Comparison of ENCODE assay signal across 23 cellular contexts in genomic region chr1:89112871-89113613, GRCh38. TPM values are rescaled to one million over a fixed set of nuclear protein-coding genes. Genes with fewer than 3 reads are reported as not detected.
DNase-seq lines count a peak whose midpoint lies in the region; ATAC-seq, FAIRE-seq and TF ChIP-seq lines count a peak whose summit lies in the region.
"Had no signal": no experiment of that assay in that cellular context is flagged by ENCODE, and none has a peak within 500 bp of the region (broad histone marks: within the 10 kb centered on the region; RNA-seq: fewer than 3 reads in every experiment).

No MANE protein-coding gene starts in this region.

- intact Hi-C loops in natural killer cell (cut with micrococcal nuclease), result no loop called here

- H3K36me3 Mint-ChIP-seq in natural killer cell (peaks cover 58% of the 10 kb centered on the region), mesothelial cell of epicardium (no peaks in the 10 kb centered on the region), WTC11 (no peaks in the 10 kb centered on the region)
- peaks cover 58% of the 10 kb centered on the region for H3K36me3 Mint-ChIP-seq in natural killer cell treated with Interleukin-12 subunit alpha and Interleukin-12 subunit beta and Interleukin-15 and Interleukin-18, amount 100 ng/mL, for 72 hours
- peaks cover 71% of the 10 kb centered on the region for H3K36me3 Mint-ChIP-seq in activated naive CD8-positive, alpha-beta T cell treated with anti-CD3 and anti-CD28 coated beads for 36 hours

- no peak for TF ChIP-seq CTCF in natural killer cell (IDR thresholded peaks at IDR 0.05)
- TF ChIP-seq CTCF in mesothelial cell of epicardium (IDR thresholded peaks at IDR 0.05; ENCODE audit: unreplicated experiment), result no peak
- TF ChIP-seq CTCF in WTC11 (IDR thresholded peaks at IDR 0.05), result no peak

- CTCF ChIA-PET in WTC11 (lab: Charles Lee), result no interaction called here

- POLR2A ChIA-PET in WTC11 (lab: Charles Lee), result no interaction called here

- H3K27me3 Mint-ChIP-seq in natural killer cell (ENCODE audit: low read depth in 2 of 2), result no peaks in the 10 kb centered on the region
- H3K27me3 Mint-ChIP-seq in natural killer cell treated with Interleukin-12 subunit alpha and Interleukin-12 subunit beta and Interleukin-15 and Interleukin-18, amount 100 ng/mL, for 72 hours, result no peaks in the 10 kb centered on the region
- no peaks in the 10 kb centered on the region for H3K27me3 Mint-ChIP-seq in activated naive CD8-positive, alpha-beta T cell treated with anti-CD3 and anti-CD28 coated beads for 36 hours
- H3K27me3 Mint-ChIP-seq in mesothelial cell of epicardium (ENCODE audit: low read depth), result peaks cover 6% of the 10 kb centered on the region
- H3K27me3 Mint-ChIP-seq in WTC11 (ENCODE audit: low read depth), result no peaks in the 10 kb centered on the region
- H3K27me3 Mint-ChIP-seq: activated CD8-positive, alpha-beta memory T cell treated with anti-CD3 and anti-CD28 coated beads, Interleukin-2, amount 10 ng/mL, durations not matched to agents 7 days and 5 days; central memory CD8-positive, alpha-beta T cell; dendritic cell treated with granulocyte-macrophage colony-stimulating factor and Interleukin-4, amounts not matched to agents 40 ng/mL and 50 ng/mL, for 4 days; memory B cell had no signal

- no peak for FAIRE-seq in frontal cortex (lab: Jason Lieb, UNC)
- FAIRE-seq: D721Med had no signal

- DNase-seq in natural killer cell (no peak), mesothelial cell of epicardium (ENCODE audit: low spot score in 2 of 2, unreplicated experiment in 2 of 2) (no peak), frontal cortex (ENCODE audit: low spot score in 2 of 2) (no peak), WTC11 (ENCODE audit: low spot score) (no peak)
- DNase-seq in natural killer cell treated with Interleukin-12 subunit alpha and Interleukin-12 subunit beta and Interleukin-15 and Interleukin-18, amount 100 ng/mL, for 72 hours (ENCODE audit: low spot score), result no peak
- no peak for DNase-seq in activated naive CD8-positive, alpha-beta T cell treated with anti-CD3 and anti-CD28 coated beads for 36 hours
- no peak for DNase-seq in stimulated activated CD4-positive, alpha-beta T cell treated with anti-CD3 and anti-CD28 coated beads, Interleukin-12 subunit alpha, Interleukin-12 subunit beta, amount 100 ng/mL, for 4 hours
- DNase-seq: activated CD4-positive, alpha-beta T cell treated with anti-CD3 and anti-CD28 coated beads for 4 hours; activated CD8-positive, alpha-beta memory T cell treated with anti-CD3 and anti-CD28 coated beads, Interleukin-2, amount 10 ng/mL, durations not matched to agents 7 days and 5 days; NCI-H1105; NCI-H2029; NCI-H345; NCI-H748 treated with DMSO at 0.1 percent for 48 hours; occipital lobe; SJCRH30; small intestine; T-helper 1 cell; upper lobe of right lung had no signal

- ATAC-seq in natural killer cell (no peak), WTC11 (no peak), HG02588 (IDR thresholded peaks at IDR 0.05; ENCODE audit: unreplicated experiment) (no peak)
- no peak for ATAC-seq in natural killer cell treated with Interleukin-12 subunit alpha and Interleukin-12 subunit beta and Interleukin-15 and Interleukin-18, amount 100 ng/mL, for 72 hours
- ATAC-seq: activated CD8-positive, alpha-beta memory T cell treated with anti-CD3 and anti-CD28 coated beads, Interleukin-2, amount 10 ng/mL, durations not matched to agents 7 days and 5 days; upper lobe of right lung had no signal

- peak overlapping the region; percentile 73 to 74 for H3K27ac Mint-ChIP-seq in natural killer cell
- peak overlapping the region in 1 of 2 donors; percentile 34 for H3K27ac Mint-ChIP-seq in natural killer cell treated with Interleukin-12 subunit alpha and Interleukin-12 subunit beta and Interleukin-15 and Interleukin-18, amount 100 ng/mL, for 72 hours
- H3K27ac Mint-ChIP-seq in activated naive CD8-positive, alpha-beta T cell treated with anti-CD3 and anti-CD28 coated beads for 36 hours, result peak overlapping the region; percentile 9
- H3K27ac Mint-ChIP-seq in mesothelial cell of epicardium, result peak overlapping the region; percentile 47
- no peak overlapping the region for H3K27ac Mint-ChIP-seq in WTC11
- H3K27ac Mint-ChIP-seq: activated CD8-positive, alpha-beta memory T cell treated with anti-CD3 and anti-CD28 coated beads, Interleukin-2, amount 10 ng/mL, durations not matched to agents 7 days and 5 days; dendritic cell treated with granulocyte-macrophage colony-stimulating factor and Interleukin-4, amounts not matched to agents 40 ng/mL and 50 ng/mL, for 4 days; memory B cell had no signal

- H3K4me1 Mint-ChIP-seq in natural killer cell (peaks cover 17 to 37% of the 10 kb centered on the region in 2 donors), mesothelial cell of epicardium (no peaks in the 10 kb centered on the region), WTC11 (no peaks in the 10 kb centered on the region)
- H3K4me1 Mint-ChIP-seq in natural killer cell treated with Interleukin-12 subunit alpha and Interleukin-12 subunit beta and Interleukin-15 and Interleukin-18, amount 100 ng/mL, for 72 hours (ENCODE audit: low read depth in 2 of 2), result peaks cover 28 to 32% of the 10 kb centered on the region in 2 donors
- H3K4me1 Mint-ChIP-seq in activated naive CD8-positive, alpha-beta T cell treated with anti-CD3 and anti-CD28 coated beads for 36 hours, result peaks cover 31% of the 10 kb centered on the region
- H3K4me1 Mint-ChIP-seq: memory B cell had no signal

- H3K4me3 Mint-ChIP-seq in natural killer cell (no peak overlapping the region), mesothelial cell of epicardium (no peak overlapping the region), WTC11 (no peak overlapping the region)
- no peak overlapping the region for H3K4me3 Mint-ChIP-seq in natural killer cell treated with Interleukin-12 subunit alpha and Interleukin-12 subunit beta and Interleukin-15 and Interleukin-18, amount 100 ng/mL, for 72 hours
- H3K4me3 Mint-ChIP-seq in activated naive CD8-positive, alpha-beta T cell treated with anti-CD3 and anti-CD28 coated beads for 36 hours, result no peak overlapping the region
- H3K4me3 Mint-ChIP-seq: activated CD8-positive, alpha-beta memory T cell treated with anti-CD3 and anti-CD28 coated beads, Interleukin-2, amount 10 ng/mL, durations not matched to agents 7 days and 5 days; central memory CD8-positive, alpha-beta T cell; dendritic cell treated with granulocyte-macrophage colony-stimulating factor and Interleukin-4, amounts not matched to agents 40 ng/mL and 50 ng/mL, for 4 days; memory B cell had no signal

- no peaks in the 10 kb centered on the region for H3K9me3 Mint-ChIP-seq in natural killer cell
- no peaks in the 10 kb centered on the region for H3K9me3 Mint-ChIP-seq in natural killer cell treated with Interleukin-12 subunit alpha and Interleukin-12 subunit beta and Interleukin-15 and Interleukin-18, amount 100 ng/mL, for 72 hours
- H3K9me3 Mint-ChIP-seq in activated naive CD8-positive, alpha-beta T cell treated with anti-CD3 and anti-CD28 coated beads for 36 hours, result peaks cover 1% of the 10 kb centered on the region
- peaks cover 6% of the 10 kb centered on the region for H3K9me3 Mint-ChIP-seq in mesothelial cell of epicardium
- H3K9me3 Mint-ChIP-seq in WTC11, result peaks cover 18% of the 10 kb centered on the region
- H3K9me3 Mint-ChIP-seq: central memory CD8-positive, alpha-beta T cell; dendritic cell treated with granulocyte-macrophage colony-stimulating factor and Interleukin-4, amounts not matched to agents 40 ng/mL and 50 ng/mL, for 4 days had no signal

TF ChIP-seq in WTC11, 78 proteins besides CTCF, POLR2A, EP300 and RAD21:
- no peak for TF ChIP-seq ZSCAN18 (CRISPR knock-in tag; IDR thresholded peaks at IDR 0.05)

RNA-seq across cellular contexts. Expression of gene GBP2, which starts 12.9 kb away (rescaled TPM):
- total RNA-seq in natural killer cell (100 to 1,000 TPM; 117 to 153 (median 144) TPM), mesothelial cell of epicardium (3.8 to 4.4 TPM (median 4.1 TPM) in 3 replicates), frontal cortex (not detected), WTC11 (2021) (0.24 to 0.69 TPM (median 0.46 TPM) in 3 replicates)
- 100 to 1,000 TPM; 154 to 357 TPM for total RNA-seq in natural killer cell treated with Interleukin-12 subunit alpha and Interleukin-12 subunit beta and Interleukin-15 and Interleukin-18, amount 100 ng/mL, for 72 hours
- total RNA-seq in activated naive CD8-positive, alpha-beta T cell treated with anti-CD3 and anti-CD28 coated beads for 36 hours, result 100 to 1,000 TPM; 153 to 157 TPM

RNA-seq across cellular contexts. Expression of gene GBP1, which starts 48.0 kb away (rescaled TPM):
- total RNA-seq in natural killer cell, result 10 to 100 TPM; 32.0 to 41.2 (median 34.8) TPM
- 100 to 1,000 TPM; 154 to 241 TPM for total RNA-seq in natural killer cell treated with Interleukin-12 subunit alpha and Interleukin-12 subunit beta and Interleukin-15 and Interleukin-18, amount 100 ng/mL, for 72 hours
- total RNA-seq in activated naive CD8-positive, alpha-beta T cell treated with anti-CD3 and anti-CD28 coated beads for 36 hours, result 100 to 1,000 TPM; 141 to 146 TPM
- 52.3 to 58.3 TPM (median 55.5 TPM) in 3 replicates for total RNA-seq in mesothelial cell of epicardium
- 1.2 TPM for total RNA-seq in frontal cortex
- total RNA-seq in WTC11 (2021), result 0.20 to 0.44 TPM in 2 of 3 replicates, not detected in the other

Comparison
In these comparisons a context has a peak if more than half of its experiments do, and no peak if none do; other contexts are left out.
1. RNA of gene GBP2, which starts 12.9 kb away (total RNA-seq): 154 to 357 TPM in natural killer cell treated with Interleukin-12 subunit alpha and Interleukin-12 subunit beta and Interleukin-15 and Interleukin-18, amount 100 ng/mL, for 72 hours, 153 to 157 TPM in activated naive CD8-positive, alpha-beta T cell treated with anti-CD3 and anti-CD28 coated beads for 36 hours and 117 to 153 TPM in natural killer cell; 3.8 to 4.4 TPM in mesothelial cell of epicardium, 0.24 to 0.69 TPM in WTC11 and not detected in frontal cortex (single experiment); every median in the first group is over 10 times any median in the second.
2. RNA of gene GBP1, which starts 48.0 kb away (total RNA-seq): 154 to 241 TPM in natural killer cell treated with Interleukin-12 subunit alpha and Interleukin-12 subunit beta and Interleukin-15 and Interleukin-18, amount 100 ng/mL, for 72 hours, 141 to 146 TPM in activated naive CD8-positive, alpha-beta T cell treated with anti-CD3 and anti-CD28 coated beads for 36 hours, 52.3 to 58.3 TPM in mesothelial cell of epicardium and 32.0 to 41.2 TPM in natural killer cell; 1.2 TPM in frontal cortex (single experiment) and 0.20 to 0.44 TPM in WTC11; every median in the first group is over 10 times any median in the second.